Comparison of ENCODE assay signal across 17 cellular contexts in the genomic region with DNA sequence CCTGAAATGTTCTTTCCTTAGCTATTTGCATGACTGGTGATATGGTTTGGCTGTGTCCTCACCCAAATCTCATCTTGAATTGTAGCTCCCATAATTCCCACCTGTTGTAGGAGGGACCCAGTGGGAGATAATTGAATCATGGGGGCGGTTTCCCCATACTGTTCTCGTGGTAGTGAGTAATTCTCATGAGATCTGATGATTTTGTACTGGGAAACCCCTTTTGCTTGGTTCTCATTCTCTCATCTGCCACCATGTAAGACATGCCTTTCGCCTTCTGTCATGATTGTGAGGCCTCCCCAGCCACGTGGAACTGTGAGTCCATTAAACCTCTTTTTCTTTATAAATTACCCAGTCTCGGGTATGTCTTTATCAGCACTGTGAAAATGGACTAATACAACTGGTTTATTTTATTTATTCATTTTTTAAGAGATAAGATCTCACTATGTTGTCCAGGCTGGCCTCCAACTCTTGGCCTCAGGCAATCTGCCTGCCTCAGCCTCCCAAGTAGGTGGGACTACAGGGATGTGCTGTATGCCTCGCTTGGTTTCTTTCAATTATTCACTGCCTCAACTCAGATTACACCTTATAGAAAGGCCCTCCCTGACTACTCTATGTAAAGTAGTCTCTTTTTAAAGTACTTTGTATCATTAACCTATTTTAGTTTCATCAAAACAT. TPM values are rescaled to one million over a fixed set of nuclear protein-coding genes. Genes with fewer than 3 reads are reported as not detected.
A peak's percentile ranks its signal among the peaks of the same experiment; 100 is the strongest.
DNase-seq lines count a peak whose midpoint lies in the region; ATAC-seq and TF ChIP-seq lines count a peak whose summit lies in the region.
"Not testable (repeated sequence)": the region's sequence is repeated elsewhere in the genome, so short reads cannot be mapped to it uniquely, and the experiment has no call there.
"Had no signal": no experiment of that assay in that cellular context is flagged by ENCODE, and none has a peak within 500 bp of the region (broad histone marks: within the 10 kb centered on the region; RNA-seq: fewer than 3 reads in every experiment).

No MANE protein-coding gene starts in this region.

- H3K27me3 Mint-ChIP-seq in activated CD4-positive, alpha-beta T cell treated with anti-CD3 and anti-CD28 coated beads for 36 hours, result not testable (repeated sequence)

- H3K4ac ChIP-seq in trophoblast cell (ENCODE audit: low read depth, low read length), result not testable (repeated sequence)

- not testable (repeated sequence) for H3K4me3 ChIP-seq in LNCaP clone FGC (ENCODE audit: low read depth, low read length); epithelial cell of esophagus (ENCODE audit: low read length); trophoblast cell (ENCODE audit: low read depth, low read length)

- not testable (repeated sequence) for H3K4me3 Mint-ChIP-seq in activated CD4-positive, alpha-beta T cell treated with anti-CD3 and anti-CD28 coated beads for 36 hours

- H3K79me2 ChIP-seq in trophoblast cell (ENCODE audit: control insufficient read depth, insufficient read depth, low read length, poor library complexity), result not testable (repeated sequence)

- not testable (repeated sequence) for H3K9ac ChIP-seq in trophoblast cell (ENCODE audit: low read length)

- not testable (repeated sequence) for H2BK5ac ChIP-seq in trophoblast cell (ENCODE audit: low read depth, low read length, poor library complexity)

- CTCF ChIA-PET in activated CD4-positive, alpha-beta T cell treated with anti-CD3 and anti-CD28 coated beads for 36 hours (lab: Charles Lee), result interaction anchor here (0.8 to 1.5 kb wide), 3 partner anchors 10 to 52 kb away, joined by 3 read pairs; no protein-coding TSS in a partner anchor

- WGBS in trophoblast cell (ENCODE audit: extremely low coverage, insufficient coverage, insufficient read length), result no CpG with 5 or more reads among the region's 6 CpGs

- H2AK5ac ChIP-seq in trophoblast cell (ENCODE audit: low read length), result not testable (repeated sequence)

- not testable (repeated sequence) for H3K18ac ChIP-seq in trophoblast cell (ENCODE audit: low read length)

- H3K79me1 ChIP-seq in trophoblast cell (ENCODE audit: low read length), result not testable (repeated sequence)

- H3K27me3 ChIP-seq in trophoblast cell (ENCODE audit: insufficient read depth, low read length), result not testable (repeated sequence)

- not testable (repeated sequence) for H2AFZ ChIP-seq in trophoblast cell (ENCODE audit: insufficient read depth, low read length, poor library complexity)

- not testable (repeated sequence) for H3K4me1 ChIP-seq in trophoblast cell (ENCODE audit: control insufficient read depth in 1 of 2, insufficient read depth in 2 of 2, low read length in 2 of 2)

- H3K14ac ChIP-seq in trophoblast cell (ENCODE audit: low read length), result not testable (repeated sequence)

- not testable (repeated sequence) for H3K27ac Mint-ChIP-seq in activated CD4-positive, alpha-beta T cell treated with anti-CD3 and anti-CD28 coated beads for 36 hours

- H3K23ac ChIP-seq in trophoblast cell (ENCODE audit: low read length), result not testable (repeated sequence)

- H3K9me3 Mint-ChIP-seq in activated CD4-positive, alpha-beta T cell treated with anti-CD3 and anti-CD28 coated beads for 36 hours (ENCODE audit: low read depth), result not testable (repeated sequence)

- not testable (repeated sequence) for H4K12ac ChIP-seq in trophoblast cell (ENCODE audit: low read depth, low read length)

- H3K4me2 ChIP-seq in trophoblast cell (ENCODE audit: low read length), result not testable (repeated sequence)

- H3K9me3 ChIP-seq in trophoblast cell (ENCODE audit: insufficient read depth, low read depth, low read length), result not testable (repeated sequence)

- H3K36me3 ChIP-seq in trophoblast cell (ENCODE audit: control insufficient read depth in 1 of 2, insufficient read depth in 2 of 2, low read length in 2 of 2), result not testable (repeated sequence)

- not testable (repeated sequence) for H2BK12ac ChIP-seq in trophoblast cell (ENCODE audit: low read length)

- ATAC-seq in activated CD4-positive, alpha-beta T cell treated with anti-CD3 and anti-CD28 coated beads for 36 hours, result not testable (repeated sequence)

- not testable (repeated sequence) for H3K36me3 Mint-ChIP-seq in activated CD4-positive, alpha-beta T cell treated with anti-CD3 and anti-CD28 coated beads for 36 hours (ENCODE audit: low read depth)

- H4K8ac ChIP-seq in trophoblast cell (ENCODE audit: low read depth, low read length), result not testable (repeated sequence)

- not testable (repeated sequence) for H2BK120ac ChIP-seq in trophoblast cell (ENCODE audit: insufficient read depth, low read length, poor library complexity)

- POLR2A ChIA-PET in activated CD4-positive, alpha-beta T cell treated with anti-CD3 and anti-CD28 coated beads for 36 hours (lab: Charles Lee), result not testable (repeated sequence)

- TF ChIP-seq CTCF in LNCaP clone FGC (IDR thresholded peaks at IDR 0.05; ENCODE audit: control insufficient read depth, extremely low read depth, insufficient read depth); epithelial cell of esophagus (IDR thresholded peaks at IDR 0.05; ENCODE audit: insufficient read depth, low read depth, low read length, missing control alignments): not testable (repeated sequence)

- H3K4me1 Mint-ChIP-seq in activated CD4-positive, alpha-beta T cell treated with anti-CD3 and anti-CD28 coated beads for 36 hours, result not testable (repeated sequence)

- DNase-seq in ELR (ENCODE audit: low read depth), result peak; percentile 5
- peak; percentile 27 for DNase-seq in LNCaP clone FGC (ENCODE audit: low read depth)
- DNase-seq in activated CD4-positive, alpha-beta T cell treated with anti-CD3 and anti-CD28 coated beads for 36 hours, result peak; percentile 21
- DNase-seq in amniotic epithelial cell (ENCODE audit: low read depth), result peak; percentile 34
- peak; percentile 33 for DNase-seq in epithelial cell of esophagus (ENCODE audit: low read depth)
- DNase-seq in iris pigment epithelial cell (ENCODE audit: low read depth), result peak; percentile 18
- DNase-seq in trophoblast cell, result peak; percentile 64 to 74

- not testable (repeated sequence) for H4K91ac ChIP-seq in trophoblast cell (ENCODE audit: low read depth, low read length)

- intact Hi-C loops in activated CD4-positive, alpha-beta T cell treated with anti-CD3 and anti-CD28 coated beads for 36 hours (cut with DNase I, micrococcal nuclease), result loop anchor here in 1 of 2 experiments (5.0 kb wide), 1 partner anchor 336 kb away; no protein-coding TSS in a partner anchor

- H3K27ac ChIP-seq in trophoblast cell (ENCODE audit: low read depth, low read length), result not testable (repeated sequence)

RNA-seq across cellular contexts. Expression of a gene that starts 7.7 kb away (rescaled TPM):
- total RNA-seq in activated CD4-positive, alpha-beta T cell treated with anti-CD3 and anti-CD28 coated beads for 36 hours, result not detected
- polyA plus RNA-seq in trophoblast cell (2013), result not detected in 2 replicates
- total RNA-seq: A673; CD4-positive, alpha-beta memory T cell; Daoy; G401; H1; H9 had no signal
- polyA plus RNA-seq: AG04450; CD14-positive monocyte; CD4-positive, alpha-beta memory T cell; GM12878; H1 had no signal

RNA-seq across cellular contexts. Expression of a gene that starts 22.5 kb away (rescaled TPM):
- 1 to 10 TPM; 1.1 to 1.3 TPM for total RNA-seq in activated CD4-positive, alpha-beta T cell treated with anti-CD3 and anti-CD28 coated beads for 36 hours
- polyA plus RNA-seq in trophoblast cell (2013), result 1.9 and 2.2 TPM in 2 replicates
- total RNA-seq: A673, G401, GM12878, H1, H9, HepG2 had no signal
- polyA plus RNA-seq: CD14-positive monocyte, GM12878, HepG2 had no signal

Comparison
In these comparisons a context has a peak if more than half of its experiments do, and no peak if none do; other contexts are left out.
1. DNase-seq: peak in every context shown above with its lines; median percentile 69 in trophoblast cell; 34 in amniotic epithelial cell; 33 in epithelial cell of esophagus; 27 in LNCaP clone FGC; 21 in activated CD4-positive, alpha-beta T cell treated with anti-CD3 and anti-CD28 coated beads for 36 hours; 18 in iris pigment epithelial cell; 5 in ELR.